10 cellular contexts compared by ENCODE assay signal in genomic region chr21:44962481-44962966, GRCh38. TPM values are rescaled to one million over a fixed set of nuclear protein-coding genes. Genes with fewer than 3 reads are reported as not detected.
DNase-seq lines count a peak whose midpoint lies in the region; ATAC-seq and TF ChIP-seq lines count a peak whose summit lies in the region.
"Had no signal": no experiment of that assay in that cellular context is flagged by ENCODE, and none has a peak within 500 bp of the region (broad histone marks: within the 10 kb centered on the region; RNA-seq: fewer than 3 reads in every experiment).

No MANE protein-coding gene starts in this region.

- H3K36me3 ChIP-seq in suprapubic skin, result peaks cover 17% of the 10 kb centered on the region

- no peaks in the 10 kb centered on the region for H3K9me3 Mint-ChIP-seq in T-helper 2 cell treated with Interferon-gamma antibody and Interleukin-4, amounts not matched to agents 5 μg/mL and 100 μg/mL, for 36 hours
- H3K9me3 Mint-ChIP-seq: activated naive CD8-positive, alpha-beta T cell treated with anti-CD3 and anti-CD28 coated beads, Interleukin-2, amount 10 ng/mL, durations not matched to agents 7 days and 5 days had no signal

- TF ChIP-seq CTCF in suprapubic skin (IDR thresholded peaks at IDR 0.05), result no peak

- no peak overlapping the region for H3K27ac ChIP-seq in suprapubic skin

- no peak overlapping the region for H3K4me3 ChIP-seq in suprapubic skin
- H3K4me3 ChIP-seq: MG63 had no signal

- H3K9me3 ChIP-seq in suprapubic skin, result no peaks in the 10 kb centered on the region
- H3K9me3 ChIP-seq: MG63 had no signal

- H3K4me3 Mint-ChIP-seq in T-helper 2 cell treated with Interferon-gamma antibody and Interleukin-4, amounts not matched to agents 5 μg/mL and 100 μg/mL, for 36 hours, result no peak overlapping the region
- H3K4me3 Mint-ChIP-seq: activated naive CD8-positive, alpha-beta T cell treated with anti-CD3 and anti-CD28 coated beads, Interleukin-2, amount 10 ng/mL, durations not matched to agents 7 days and 5 days had no signal

- H3K27ac Mint-ChIP-seq in T-helper 2 cell treated with Interferon-gamma antibody and Interleukin-4, amounts not matched to agents 5 μg/mL and 100 μg/mL, for 36 hours, result no peak overlapping the region
- H3K27ac Mint-ChIP-seq: activated naive CD8-positive, alpha-beta T cell treated with anti-CD3 and anti-CD28 coated beads, Interleukin-2, amount 10 ng/mL, durations not matched to agents 7 days and 5 days had no signal

- peaks cover 20% of the 10 kb centered on the region for H3K4me1 Mint-ChIP-seq in T-helper 2 cell treated with Interferon-gamma antibody and Interleukin-4, amounts not matched to agents 5 μg/mL and 100 μg/mL, for 36 hours (ENCODE audit: low read depth)

- peak; percentile 63 for DNase-seq in HS-5 (ENCODE audit: low read depth)
- peak; percentile 77 for DNase-seq in dedifferentiated amniotic fluid mesenchymal stem cell (ENCODE audit: extremely low spot score)
- DNase-seq in kidney glomerular epithelial cell (lab: John Stamatoyannopoulos, UW), result peak; percentile 96
- no peak for DNase-seq in suprapubic skin (ENCODE audit: low spot score in 2 of 2)
- no peak for DNase-seq in OCI-M1 (lab: John Stamatoyannopoulos, UW)
- DNase-seq in T-helper 2 cell treated with Interferon-gamma antibody and Interleukin-4, amounts not matched to agents 5 μg/mL and 100 μg/mL, for 36 hours (ENCODE audit: low spot score), result no peak
- DNase-seq: activated naive CD8-positive, alpha-beta T cell treated with anti-CD3 and anti-CD28 coated beads, Interleukin-2, amount 10 ng/mL, durations not matched to agents 7 days and 5 days; MG63 had no signal

- peak; percentile 52 for TF ChIP-seq EP300 in suprapubic skin (IDR thresholded peaks at IDR 0.05)

- H3K27me3 Mint-ChIP-seq in T-helper 2 cell treated with Interferon-gamma antibody and Interleukin-4, amounts not matched to agents 5 μg/mL and 100 μg/mL, for 36 hours (ENCODE audit: low read depth), result no peaks in the 10 kb centered on the region
- H3K27me3 Mint-ChIP-seq: activated naive CD8-positive, alpha-beta T cell treated with anti-CD3 and anti-CD28 coated beads, Interleukin-2, amount 10 ng/mL, durations not matched to agents 7 days and 5 days had no signal

- TF ChIP-seq POLR2A in suprapubic skin (IDR thresholded peaks at IDR 0.05), result no peak

- H3K36me3 Mint-ChIP-seq in T-helper 2 cell treated with Interferon-gamma antibody and Interleukin-4, amounts not matched to agents 5 μg/mL and 100 μg/mL, for 36 hours (ENCODE audit: low read depth), result peaks cover 31% of the 10 kb centered on the region

- no peak for ATAC-seq in HG02678 (IDR thresholded peaks at IDR 0.05; ENCODE audit: unreplicated experiment)
- no peak for ATAC-seq in GM18909 (IDR thresholded peaks at IDR 0.05; ENCODE audit: poor library complexity, unreplicated experiment)

- 77% methylated on average over 8 of the region's 8 CpGs for WGBS in suprapubic skin

- peaks cover 49% of the 10 kb centered on the region for H3K4me1 ChIP-seq in suprapubic skin

- H3K27me3 ChIP-seq in suprapubic skin, result no peaks in the 10 kb centered on the region
- H3K27me3 ChIP-seq: MG63 had no signal

RNA-seq across cellular contexts. Expression of gene SLX9, which starts 22.7 kb away (rescaled TPM):
- 10 to 100 TPM; 13.4 to 16.9 (median 14.4) TPM for total RNA-seq in suprapubic skin

RNA-seq across cellular contexts. Expression of gene ITGB2, which starts 41.8 kb away (rescaled TPM):
- total RNA-seq in suprapubic skin, result 10 to 100 TPM; 11.2 to 18.8 (median 15.3) TPM

Comparison
In these comparisons a context has a peak if more than half of its experiments do, and no peak if none do; other contexts are left out.
1. DNase-seq: peak in HS-5 (single experiment), dedifferentiated amniotic fluid mesenchymal stem cell (single experiment) and kidney glomerular epithelial cell (single experiment); none in suprapubic skin (0 of 2), OCI-M1 (single experiment) and T-helper 2 cell treated with Interferon-gamma antibody and Interleukin-4, amounts not matched to agents 5 μg/mL and 100 μg/mL, for 36 hours (single experiment).